ENCODE assay signal across 24 cellular contexts in genomic region chr3:170473358-170473757, GRCh38. TPM values are rescaled to one million over a fixed set of nuclear protein-coding genes. Genes with fewer than 3 reads are reported as not detected.
"Had no signal": no experiment of that assay in that cellular context is flagged by ENCODE, and none has a peak within 500 bp of the region (broad histone marks: within the 10 kb centered on the region; RNA-seq: fewer than 3 reads in every experiment).

No MANE protein-coding gene starts in this region.

- DNase-seq: activated B cell treated with CpG ODN at 0.5 μM for 24 hours; activated CD8-positive, alpha-beta memory T cell treated with anti-CD3 and anti-CD28 coated beads, Interleukin-2, amount 10 ng/mL, durations not matched to agents 7 days and 5 days; activated CD8-positive, alpha-beta T cell treated with anti-CD3 and anti-CD28 coated beads, Interleukin-2, amount 10 ng/mL, durations not matched to agents 7 days and 5 days; activated T-cell treated with anti-CD3 and anti-CD28 coated beads, Interleukin-2, amount 50 U/mL, for 48 hours; colonic mucosa; effector memory CD8-positive, alpha-beta T cell; erythroblast; gastrocnemius medialis; hypothalamus; immature natural killer cell; kidney; left lung; mesendoderm; mucosa of descending colon; right lobe of liver; stimulated activated CD4-positive, alpha-beta T cell treated with anti-CD3 and anti-CD28 coated beads, Interleukin-2, amount 100 ng/mL, for 48 hours; stimulated activated naive CD8-positive, alpha-beta T cell treated with anti-CD3 and anti-CD28 coated beads, Interleukin-15, Interleukin-2, amounts not matched to agents 100 U/mL and 50 U/mL, for 24 hours; T-helper 2 cell; upper lobe of left lung had no signal

- H3K36me3 ChIP-seq: colonic mucosa, gastrocnemius medialis, left lung, neutrophil, right lobe of liver, upper lobe of left lung had no signal

- ATAC-seq: activated CD8-positive, alpha-beta memory T cell treated with anti-CD3 and anti-CD28 coated beads, Interleukin-2, amount 10 ng/mL, durations not matched to agents 7 days and 5 days; activated CD8-positive, alpha-beta T cell treated with anti-CD3 and anti-CD28 coated beads, Interleukin-2, amount 10 ng/mL, durations not matched to agents 7 days and 5 days; activated naive CD4-positive, alpha-beta T cell treated with anti-CD3 and anti-CD28 coated beads, Interleukin-2, amount 50 U/mL, for 72 hours; effector memory CD8-positive, alpha-beta T cell; gastrocnemius medialis; left lung; mucosa of descending colon; natural killer cell treated with Interleukin-12 subunit alpha and Interleukin-12 subunit beta and Interleukin-15 and Interleukin-18, amount 100 ng/mL, for 72 hours; right lobe of liver; stimulated activated naive CD8-positive, alpha-beta T cell treated with anti-CD3 and anti-CD28 coated beads, Interleukin-15, Interleukin-2, amounts not matched to agents 100 U/mL and 50 U/mL, for 24 hours had no signal

- H3K4me1 ChIP-seq: colonic mucosa, gastrocnemius medialis, left lung, right lobe of liver had no signal

- H3K9me3 ChIP-seq: colonic mucosa, gastrocnemius medialis, left lung, mucosa of descending colon, neutrophil, right lobe of liver, upper lobe of left lung had no signal

- H3K27ac ChIP-seq: colonic mucosa, gastrocnemius medialis, left lung, neutrophil, right lobe of liver, upper lobe of left lung had no signal

- H3K27me3 ChIP-seq: colonic mucosa, gastrocnemius medialis, left lung, right lobe of liver, upper lobe of left lung had no signal

- H3K4me3 ChIP-seq: colonic mucosa, gastrocnemius medialis, left lung, lung, mucosa of descending colon, right lobe of liver, upper lobe of left lung had no signal

RNA-seq across cellular contexts. Expression of gene CLDN11, which starts 54.7 kb away (rescaled TPM):
- total RNA-seq: activated CD8-positive, alpha-beta T cell treated with anti-CD3 and anti-CD28 coated beads, Interleukin-2, amount 10 ng/mL, durations not matched to agents 7 days and 5 days; activated naive CD4-positive, alpha-beta T cell treated with anti-CD3 and anti-CD28 coated beads, Interleukin-2, amount 50 U/mL, for 72 hours; myocyte had no signal
- polyA plus RNA-seq: immature natural killer cell had no signal
